8 cellular contexts compared by ENCODE assay signal in the genomic region with DNA sequence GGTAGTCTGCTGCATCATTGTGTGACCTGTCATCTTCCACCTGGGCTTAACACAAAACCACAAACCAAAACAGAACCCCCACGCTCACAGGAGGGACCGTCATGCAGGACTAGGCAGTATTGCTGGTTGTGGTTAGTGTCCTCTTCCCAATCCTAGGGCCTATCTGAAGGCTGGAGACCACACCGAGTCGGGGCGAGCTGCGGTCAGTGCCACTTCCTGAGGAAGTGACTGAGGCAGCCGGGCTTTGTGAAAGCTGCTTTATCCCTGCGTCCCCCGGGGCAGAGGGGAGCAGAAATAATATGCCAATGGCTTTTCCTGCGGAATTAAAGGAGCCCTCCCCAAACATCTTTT. TPM values are rescaled to one million over a fixed set of nuclear protein-coding genes. Genes with fewer than 3 reads are reported as not detected.
DNase-seq lines count a peak whose midpoint lies in the region; ATAC-seq and TF ChIP-seq lines count a peak whose summit lies in the region.

No MANE protein-coding gene starts in this region.

- H2AFZ ChIP-seq in H9 (ENCODE audit: low read length) (no peak overlapping the region), OCI-LY7 (ENCODE audit: low read length) (peak overlapping the region; percentile 25; the same call in 1 of the 2 replicates)

- no peaks in the 10 kb centered on the region for H3K27me3 Mint-ChIP-seq in H9 (ENCODE audit: low read depth)
- peaks cover 31% of the 10 kb centered on the region for H3K27me3 Mint-ChIP-seq in CD4-positive, alpha-beta T cell

- POLR2A ChIA-PET in OCI-LY7 (lab: Charles Lee): no interaction called here
- POLR2A ChIA-PET in CD4-positive, alpha-beta T cell (lab: Charles Lee): no interaction called here

- H2BK15ac ChIP-seq in H9 (ENCODE audit: low read depth, low read length): no peak overlapping the region

- no peak for ATAC-seq in CD4-positive, alpha-beta T cell (ENCODE audit: poor library complexity)

- no peak overlapping the region for H3T11ph ChIP-seq in H9 (ENCODE audit: low read length)

- H3K27me3 ChIP-seq in H9 (ENCODE audit: insufficient read depth, low read length) (no peaks in the 10 kb centered on the region), dorsolateral prefrontal cortex (no peaks in the 10 kb centered on the region), muscle layer of duodenum (ENCODE audit: low read depth, low read length) (no peaks in the 10 kb centered on the region)
- H3K27me3 ChIP-seq in CD4-positive, alpha-beta T cell (ENCODE audit: control insufficient read depth, insufficient read depth, low read length): no peaks in the 10 kb centered on the region

- H3K4me1 Mint-ChIP-seq in H9: peaks cover 30 to 32% of the 10 kb centered on the region in 2 experiments
- peaks cover 10% of the 10 kb centered on the region for H3K4me1 Mint-ChIP-seq in CD4-positive, alpha-beta T cell (ENCODE audit: low read depth)

- BruUV-seq in OCI-LY7 (replicated peaks; lab: Mats Ljungman, UMichigan): no TSS peak

- H3K27ac ChIP-seq in H9 (ENCODE audit: insufficient read length, low read depth, low read length) (no peak overlapping the region), OCI-LY7 (ENCODE audit: low read depth, low read length, poor library complexity, severe bottlenecking) (peak overlapping the region; percentile 45), dorsolateral prefrontal cortex (peak overlapping the region; percentile 30 to 91 (median 83)), muscle layer of duodenum (ENCODE audit: low read length) (peak overlapping the region; percentile 18)
- H3K27ac ChIP-seq in CD4-positive, alpha-beta T cell (ENCODE audit: low read depth, low read length): no peak overlapping the region

- no peak overlapping the region for H2BK20ac ChIP-seq in H9 (ENCODE audit: low read depth, low read length, poor library complexity, severe bottlenecking)

- H2BK5ac ChIP-seq in H9 (ENCODE audit: insufficient read length, low read length): no peak overlapping the region

- no peaks in the 10 kb centered on the region for H3K23me2 ChIP-seq in H9 (ENCODE audit: insufficient read length, low read depth, low read length, poor library complexity, severe bottlenecking)

- no peak overlapping the region for H4K8ac ChIP-seq in H9 (replicated peaks; ENCODE audit: insufficient read length, low read depth, low read length)

- no peak overlapping the region for H3K4me3 Mint-ChIP-seq in H9
- H3K4me3 Mint-ChIP-seq in CD4-positive, alpha-beta T cell: no peak overlapping the region

- no peak overlapping the region for H3K23ac ChIP-seq in H9 (ENCODE audit: insufficient read length, low read depth, low read length)

- H3K4me1 ChIP-seq in H9 (ENCODE audit: insufficient read depth, low read length) (no peaks in the 10 kb centered on the region; the same call in 1 of the 2 replicates), OCI-LY7 (ENCODE audit: insufficient read depth, low read length, poor library complexity, severe bottlenecking) (peaks cover 21% of the 10 kb centered on the region), muscle layer of duodenum (ENCODE audit: control insufficient read depth in 1 of 2, insufficient read depth in 2 of 2, low read length in 2 of 2) (peaks cover 0 to 12% of the 10 kb centered on the region in 2 donors)

- H3K18ac ChIP-seq in H9 (ENCODE audit: insufficient read length, low read depth, low read length): no peak overlapping the region

- no peaks in the 10 kb centered on the region; a peak in 1 of 5 replicates for H3K9me3 Mint-ChIP-seq in H9
- H3K9me3 Mint-ChIP-seq in CD4-positive, alpha-beta T cell: no peaks in the 10 kb centered on the region

- no peak overlapping the region for H3K4ac ChIP-seq in H9 (ENCODE audit: low read depth, low read length)

- TF ChIP-seq CTCF in H9 (conservative IDR thresholded peaks at IDR 0.05): no peak
- no peak for TF ChIP-seq CTCF in OCI-LY7 (conservative IDR thresholded peaks at IDR 0.05; ENCODE audit: low read length)
- TF ChIP-seq CTCF in dorsolateral prefrontal cortex (IDR thresholded peaks at IDR 0.05 in 54 of 56, conservative IDR thresholded peaks at IDR 0.05 in 2 of 56; ENCODE audit: low read depth in 1 of 56, partially characterized antibody in 56 of 56): no peak
- no peak for TF ChIP-seq CTCF in CD4-positive, alpha-beta T cell (IDR thresholded peaks at IDR 0.05)

- no peak overlapping the region for H4K5ac ChIP-seq in H9 (ENCODE audit: insufficient read length, low read depth, low read length)

- H3K79me2 ChIP-seq in H9 (ENCODE audit: insufficient read depth, low read length) (peaks cover 39% of the 10 kb centered on the region), OCI-LY7 (ENCODE audit: insufficient read depth, low read depth, low read length) (no peaks in the 10 kb centered on the region)

- 0 out of 2 replicates have a peak, but pooled peaks cover 4% of the 10 kb centered on the region for H3K36me3 ChIP-seq in OCI-LY7 (ENCODE audit: insufficient read depth, low read length)
- peaks cover 0 to 8% of the 10 kb centered on the region in 2 donors for H3K36me3 ChIP-seq in muscle layer of duodenum (ENCODE audit: control insufficient read depth in 1 of 2, insufficient read depth in 2 of 2, low read length in 2 of 2)

- no peak overlapping the region for H3K9ac ChIP-seq in H9 (ENCODE audit: extremely low read depth, insufficient read length, low read length)

- no peak overlapping the region for H2AK5ac ChIP-seq in H9 (ENCODE audit: insufficient read length, low read length)

- intact Hi-C loops in OCI-LY7 (cut with micrococcal nuclease; ENCODE audit: unreplicated experiment) (no loop called here), dorsolateral prefrontal cortex (cut with DNase I) (loop anchor here in 1 of 2 donors (2.0 kb wide), 1 partner anchor 21 kb away; no protein-coding TSS in a partner anchor)
- intact Hi-C loops in CD4-positive, alpha-beta T cell (cut with DNase I, micrococcal nuclease): no loop called here

- H3K4me2 ChIP-seq in H9 (ENCODE audit: insufficient read depth, insufficient read length, low read length) (no peak overlapping the region), OCI-LY7 (ENCODE audit: low read length) (peak overlapping the region; percentile 55)

- no peak overlapping the region for H4K91ac ChIP-seq in H9 (ENCODE audit: insufficient read length, low read depth, low read length)

- H3K27ac Mint-ChIP-seq in H9: peak overlapping the region; percentile 75 to 93 (median 82); a peak in 5 of 7 replicates
- H3K27ac Mint-ChIP-seq in CD4-positive, alpha-beta T cell: no peak overlapping the region

- H3K9me3 ChIP-seq in H9 (ENCODE audit: control insufficient read depth, low read depth, low read length): no peaks in the 10 kb centered on the region
- no peaks in the 10 kb centered on the region for H3K9me3 ChIP-seq in OCI-LY7 (ENCODE audit: low read length)
- H3K9me3 ChIP-seq in muscle layer of duodenum (ENCODE audit: control insufficient read depth in 1 of 2, low read length in 2 of 2): no peaks in the 10 kb centered on the region
- H3K9me3 ChIP-seq in CD4-positive, alpha-beta T cell (ENCODE audit: control insufficient read depth, low read length): no peaks in the 10 kb centered on the region

- H3K4me3 ChIP-seq in OCI-LY7 (ENCODE audit: low read depth, low read length, poor library complexity, severe bottlenecking): peak overlapping the region; percentile 43
- peak overlapping the region in 33 of 59 donors; percentile 1 to 46 (median 25) for H3K4me3 ChIP-seq in dorsolateral prefrontal cortex
- H3K4me3 ChIP-seq in muscle layer of duodenum (ENCODE audit: low read depth in 1 of 2, low read length in 2 of 2): no peak overlapping the region

- CTCF ChIA-PET in OCI-LY7 (lab: Charles Lee; ENCODE audit: unreplicated experiment): no interaction called here
- CTCF ChIA-PET in CD4-positive, alpha-beta T cell (lab: Charles Lee): no interaction called here

- no CpG with 5 or more reads among the region's 10 CpGs for whole genome bisulfite sequencing in H9 (ENCODE audit: extremely low coverage, insufficient read length, low lambda C conversion rate)

- no peak overlapping the region for H2BK120ac ChIP-seq in H9 (ENCODE audit: low read depth, low read length, poor library complexity, severe bottlenecking)

- DNase-seq in Daoy (ENCODE audit: low read depth) (peak; percentile 94), H9 (no peak), OCI-LY7 (ENCODE audit: low spot score) (peak; percentile 57), dorsolateral prefrontal cortex (peak in 5 of 10 donors; percentile 39 to 66 (median 41)), NCI-H2107 (lab: John Stamatoyannopoulos, UW) (no peak), cerebellar cortex (ENCODE audit: low spot score) (no peak)
- DNase-seq in CD4-positive, alpha-beta T cell: no peak

- peaks cover 38 to 85% (median 69%) of the 10 kb centered on the region in 3 experiments; a peak in 6 of 7 replicates for H3K36me3 Mint-ChIP-seq in H9 (ENCODE audit: insufficient read depth in 1 of 3, low read depth in 3 of 3)
- H3K36me3 Mint-ChIP-seq in CD4-positive, alpha-beta T cell (ENCODE audit: low read depth): no peaks in the 10 kb centered on the region

- H3K9me2 ChIP-seq in OCI-LY7 (ENCODE audit: insufficient read depth, low read length): no peaks in the 10 kb centered on the region

- no peak overlapping the region for H3K14ac ChIP-seq in H9 (ENCODE audit: insufficient read depth, low read length)

- no peaks in the 10 kb centered on the region for H4K20me1 ChIP-seq in H9 (ENCODE audit: control insufficient read depth, insufficient read depth, insufficient read length)
- no peaks in the 10 kb centered on the region for H4K20me1 ChIP-seq in OCI-LY7 (ENCODE audit: insufficient read depth, low read length)

- H2BK12ac ChIP-seq in H9 (ENCODE audit: insufficient read length, low read depth, low read length): no peak overlapping the region

- no peak overlapping the region for H3K56ac ChIP-seq in H9 (ENCODE audit: insufficient read length, low read depth, low read length)

- peaks cover 7% of the 10 kb centered on the region for H3K79me1 ChIP-seq in H9 (ENCODE audit: insufficient read depth, low read depth, low read length, poor library complexity, severe bottlenecking)

RNA-seq across cellular contexts. Expression of a gene that starts 22.9 kb away (rescaled TPM):
- 16.6 and 20.8 TPM in 2 replicates for total RNA-seq in Daoy (2014; rRNA removed; shearing (Covaris generic))
- total RNA-seq in H9 (2021): 254 and 258 TPM in 2 replicates
- total RNA-seq in OCI-LY7 (2014; rRNA removed; shearing (Covaris generic)): 10.4 and 21.3 TPM in 2 replicates
- 18.7 and 25.1 TPM in 2 replicates for total RNA-seq in OCI-LY7 (2022)
- 100 to 1,000 TPM; 105 to 233 (median 146) TPM for total RNA-seq in dorsolateral prefrontal cortex
- 1 to 10 TPM; 9.8 to 9.9 TPM for total RNA-seq in CD4-positive, alpha-beta T cell

Comparison
In these comparisons a context has a peak if more than half of its experiments do, and no peak if none do; other contexts are left out.
1. DNase-seq: peak in Daoy (single experiment) and OCI-LY7 (single experiment); none in H9 (single experiment), NCI-H2107 (single experiment), cerebellar cortex (single experiment) and CD4-positive, alpha-beta T cell (0 of 10).
2. H3K27ac ChIP-seq: peak in OCI-LY7 (single experiment), dorsolateral prefrontal cortex (59 of 59) and muscle layer of duodenum (single experiment); none in H9 (single experiment) and CD4-positive, alpha-beta T cell (single experiment).
3. H3K4me3 ChIP-seq: peak in OCI-LY7 (single experiment) and dorsolateral prefrontal cortex (33 of 59); none in muscle layer of duodenum (0 of 2).